Comparison of ENCODE assay signal across 22 cellular contexts in the genomic region with DNA sequence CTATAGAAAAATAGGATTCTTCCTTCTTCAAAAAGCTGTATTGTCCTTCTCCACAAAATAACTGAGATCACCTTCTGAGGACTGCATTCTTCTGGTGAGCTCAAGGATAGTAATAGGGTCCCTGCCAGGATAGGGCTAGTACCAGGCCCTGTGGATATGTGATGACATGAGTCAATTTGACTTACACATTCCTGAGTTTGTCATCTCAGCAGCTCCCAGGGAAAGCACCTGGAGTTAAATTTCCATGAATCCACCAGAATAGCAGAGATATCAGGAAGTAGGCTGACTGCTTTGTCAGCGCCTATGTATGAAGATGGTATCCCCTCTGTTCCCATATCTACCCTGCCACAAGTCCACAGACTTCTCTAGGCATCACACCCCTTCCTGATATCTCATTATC.
"Had no signal": no experiment of that assay in that cellular context is flagged by ENCODE, and none has a peak within 500 bp of the region (broad histone marks: within the 10 kb centered on the region; RNA-seq: fewer than 3 reads in every experiment).

No MANE protein-coding gene starts in this region.

- H3K27ac ChIP-seq: adrenal gland, heart right ventricle, left ventricle myocardium inferior, right atrium auricular region had no signal

- H3K4me3 ChIP-seq: adrenal gland, heart right ventricle, left ventricle myocardium inferior, right atrium auricular region had no signal

- H3K9me3 ChIP-seq: adrenal gland, esophagus squamous epithelium, heart right ventricle, left ventricle myocardium inferior, right atrium auricular region had no signal

- H3K4me1 Mint-ChIP-seq: activated B cell treated with CpG ODN at 0.5 μM for 24 hours; activated naive CD4-positive, alpha-beta T cell treated with anti-CD3 and anti-CD28 coated beads, Interleukin-2, amount 50 U/mL, for 24 hours; nephron had no signal

- DNase-seq: activated B cell treated with CpG ODN at 0.5 μM for 24 hours; activated CD4-positive, alpha-beta T cell treated with anti-CD3 and anti-CD28 coated beads for 48 hours; activated CD8-positive, alpha-beta T cell treated with anti-CD3 and anti-CD28 coated beads for 36 hours; activated effector memory CD4-positive, alpha-beta T cell treated with anti-CD3 and anti-CD28 coated beads, Interleukin-2, amount 50 U/mL, for 16 hours; activated T-cell treated with anti-CD3 and anti-CD28 coated beads, Interleukin-2, amount 50 U/mL, for 48 hours; adrenal gland; esophagus squamous epithelium; heart right ventricle; left ventricle myocardium inferior; nucleus accumbens; stimulated activated CD4-positive, alpha-beta T cell treated with anti-CD3 and anti-CD28 coated beads, Interleukin-15, amount 100 ng/mL, for 24 hours; stimulated activated CD4-positive, alpha-beta T cell treated with anti-CD3 and anti-CD28 coated beads, Interleukin-4, amount 100 ng/mL, for 1 hour; stimulated activated naive CD4-positive, alpha-beta T cell treated with Interleukin-2 at 50 U/mL for 16 hours had no signal

- H3K4me3 Mint-ChIP-seq: activated B cell treated with CpG ODN at 0.5 μM for 24 hours; activated CD8-positive, alpha-beta T cell treated with anti-CD3 and anti-CD28 coated beads for 36 hours; activated naive CD4-positive, alpha-beta T cell treated with anti-CD3 and anti-CD28 coated beads, Interleukin-2, amount 50 U/mL, for 24 hours; nephron; T-helper 2 cell treated with Interferon-gamma antibody and Interleukin-4, amounts not matched to agents 5 μg/mL and 100 μg/mL, for 36 hours; type B pancreatic cell had no signal

- H3K27ac Mint-ChIP-seq: activated B cell treated with CpG ODN at 0.5 μM for 24 hours; activated CD8-positive, alpha-beta T cell treated with anti-CD3 and anti-CD28 coated beads for 36 hours; activated naive CD4-positive, alpha-beta T cell treated with anti-CD3 and anti-CD28 coated beads, Interleukin-2, amount 50 U/mL, for 24 hours; nephron; progenitor cell of endocrine pancreas; T-helper 2 cell treated with Interferon-gamma antibody and Interleukin-4, amounts not matched to agents 5 μg/mL and 100 μg/mL, for 36 hours; type B pancreatic cell had no signal

- FAIRE-seq: colon, frontal cortex, islet of Langerhans had no signal

- H3K27me3 Mint-ChIP-seq: progenitor cell of endocrine pancreas had no signal

- H3K36me3 ChIP-seq: adrenal gland, esophagus squamous epithelium, heart right ventricle, left ventricle myocardium inferior, right atrium auricular region had no signal

- H3K9me3 Mint-ChIP-seq: activated B cell treated with CpG ODN at 0.5 μM for 24 hours; activated CD8-positive, alpha-beta T cell treated with anti-CD3 and anti-CD28 coated beads for 36 hours; T-helper 2 cell treated with Interferon-gamma antibody and Interleukin-4, amounts not matched to agents 5 μg/mL and 100 μg/mL, for 36 hours; type B pancreatic cell had no signal

- H3K4me1 ChIP-seq: adrenal gland, heart right ventricle, left ventricle myocardium inferior, right atrium auricular region had no signal

- H3K36me3 Mint-ChIP-seq: activated naive CD4-positive, alpha-beta T cell treated with anti-CD3 and anti-CD28 coated beads, Interleukin-2, amount 50 U/mL, for 24 hours; type B pancreatic cell had no signal

- ATAC-seq: activated CD8-positive, alpha-beta T cell treated with anti-CD3 and anti-CD28 coated beads for 36 hours; heart right ventricle had no signal

- H3K27me3 ChIP-seq: adrenal gland, esophagus squamous epithelium, heart right ventricle, right atrium auricular region had no signal
